ENCODE assay signal across 9 cellular contexts in the genomic region with DNA sequence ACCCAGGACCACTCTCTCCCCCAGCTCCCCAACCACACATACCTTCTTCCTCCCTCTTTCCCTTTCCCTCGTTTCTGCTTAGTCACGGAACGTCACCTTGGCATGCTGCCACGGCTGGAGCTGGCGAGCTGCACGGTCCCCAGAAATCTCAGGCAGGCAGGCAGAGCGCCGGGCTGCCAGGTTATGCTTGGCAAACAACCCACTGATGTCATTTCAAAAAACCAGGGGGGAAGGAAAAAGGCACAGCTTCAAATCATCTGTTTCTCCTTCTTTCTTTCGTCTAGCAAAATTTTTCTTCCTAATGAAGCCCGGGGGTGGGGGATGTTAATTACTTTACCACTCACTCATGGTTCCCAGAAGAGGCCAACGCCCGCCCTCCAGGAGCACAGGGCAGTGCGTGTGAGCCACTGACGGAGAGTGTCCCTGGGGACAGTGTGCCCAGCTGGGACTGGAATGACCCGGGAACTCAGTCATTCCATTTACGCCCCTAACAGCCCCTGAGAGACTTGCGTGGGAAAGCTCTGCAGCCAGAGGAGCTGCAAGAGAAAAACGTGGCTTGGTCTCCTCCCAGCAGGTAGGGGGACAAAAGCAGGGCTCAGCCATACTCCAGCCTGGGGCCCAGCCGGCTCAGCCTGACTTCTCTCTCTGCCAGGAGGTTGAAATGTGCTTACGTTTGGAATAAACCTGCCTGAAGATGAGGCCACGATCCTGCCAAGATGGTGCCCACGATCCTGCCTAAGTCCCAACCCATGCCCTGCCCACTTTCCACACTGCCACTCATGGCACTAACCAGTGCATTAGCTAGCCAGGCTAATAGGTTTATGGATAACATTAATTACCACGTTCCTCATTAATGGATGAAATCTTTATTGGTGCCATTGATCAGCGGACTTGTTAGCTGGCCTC.
DNase-seq lines count a peak whose midpoint lies in the region; ATAC-seq and TF ChIP-seq lines count a peak whose summit lies in the region.
"Had no signal": no experiment of that assay in that cellular context is flagged by ENCODE, and none has a peak within 500 bp of the region (broad histone marks: within the 10 kb centered on the region; RNA-seq: fewer than 3 reads in every experiment).

No MANE protein-coding gene starts in this region.

- ATAC-seq in gastroesophageal sphincter, result peak; percentile 79
- ATAC-seq in HG02840 (IDR thresholded peaks at IDR 0.05; ENCODE audit: low FRiP score, unreplicated experiment), result no peak

- peaks cover 40% of the 10 kb centered on the region for H3K4me1 Mint-ChIP-seq in activated naive CD4-positive, alpha-beta T cell treated with anti-CD3 and anti-CD28 coated beads, Interleukin-2, amount 10 ng/mL, durations not matched to agents 7 days and 5 days

- CTCF ChIA-PET in activated naive CD4-positive, alpha-beta T cell treated with anti-CD3 and anti-CD28 coated beads, Interleukin-2, amount 10 ng/mL, durations not matched to agents 7 days and 5 days (lab: Charles Lee), result interaction anchor here (1.2 to 4.0 kb wide), 2 partner anchors 7 to 16 kb away, joined by 4 to 22 read pairs; no protein-coding TSS in a partner anchor

- TF ChIP-seq CTCF in gastroesophageal sphincter (IDR thresholded peaks at IDR 0.05), result no peak

- no peaks in the 10 kb centered on the region for H3K36me3 Mint-ChIP-seq in activated naive CD4-positive, alpha-beta T cell treated with anti-CD3 and anti-CD28 coated beads, Interleukin-2, amount 10 ng/mL, durations not matched to agents 7 days and 5 days

- intact Hi-C loops in posterior vena cava (cut with DNase I), result no loop called here

- H3K4me3 ChIP-seq in SJCRH30 (peak overlapping the region; percentile 15; the same call in 1 of the 2 replicates), gastroesophageal sphincter (peak overlapping the region in 1 of 2 donors; percentile 17)

- peak; percentile 4 for DNase-seq in NCI-H82 (lab: John Stamatoyannopoulos, UW)
- DNase-seq in NCI-H82 treated with DMSO at 0.1 percent for 48 hours (lab: John Stamatoyannopoulos, UW; ENCODE audit: unreplicated experiment), result no peak
- DNase-seq in SJCRH30, result peak; percentile 70 to 73
- DNase-seq in posterior vena cava (ENCODE audit: low spot score), result peak; percentile 96
- no peak for DNase-seq in activated naive CD4-positive, alpha-beta T cell treated with anti-CD3 and anti-CD28 coated beads, Interleukin-2, amount 10 ng/mL, durations not matched to agents 7 days and 5 days
- DNase-seq in OCI-M2 (lab: John Stamatoyannopoulos, UW; ENCODE audit: unreplicated experiment), result no peak
- DNase-seq: DND-41 had no signal

- no peaks in the 10 kb centered on the region for H3K9me3 Mint-ChIP-seq in activated naive CD4-positive, alpha-beta T cell treated with anti-CD3 and anti-CD28 coated beads, Interleukin-2, amount 10 ng/mL, durations not matched to agents 7 days and 5 days

- no peak for TF ChIP-seq POLR2A in gastroesophageal sphincter (IDR thresholded peaks at IDR 0.05)

- WGBS in gastroesophageal sphincter (ENCODE audit: low coverage in 1 of 2), 2 donors, result 20 to 61% methylated on average over 3 to 10 of the region's 24 CpGs

- H3K27ac ChIP-seq in SJCRH30 (peak overlapping the region; percentile 45), gastroesophageal sphincter (peak overlapping the region in 3 of 4 donors; percentile 67 to 77 (median 71))

- no peaks in the 10 kb centered on the region for H3K36me3 ChIP-seq in SJCRH30
- H3K36me3 ChIP-seq in gastroesophageal sphincter, result no peaks in the 10 kb centered on the region

- H3K9me3 ChIP-seq in SJCRH30 (replicated peaks) (no peaks in the 10 kb centered on the region), gastroesophageal sphincter (no peaks in the 10 kb centered on the region)

- peak; percentile 21 for TF ChIP-seq EP300 in gastroesophageal sphincter (IDR thresholded peaks at IDR 0.05)

- no peak overlapping the region for H3K27ac Mint-ChIP-seq in activated naive CD4-positive, alpha-beta T cell treated with anti-CD3 and anti-CD28 coated beads, Interleukin-2, amount 10 ng/mL, durations not matched to agents 7 days and 5 days

- H3K4me1 ChIP-seq in SJCRH30, result peaks cover 8% of the 10 kb centered on the region; the same call in 1 of the 2 replicates
- H3K4me1 ChIP-seq in gastroesophageal sphincter, result peaks cover 3 to 67% (median 15%) of the 10 kb centered on the region in 3 donors

- no peak overlapping the region for H3K4me3 Mint-ChIP-seq in activated naive CD4-positive, alpha-beta T cell treated with anti-CD3 and anti-CD28 coated beads, Interleukin-2, amount 10 ng/mL, durations not matched to agents 7 days and 5 days

- H3K27me3 Mint-ChIP-seq in activated naive CD4-positive, alpha-beta T cell treated with anti-CD3 and anti-CD28 coated beads, Interleukin-2, amount 10 ng/mL, durations not matched to agents 7 days and 5 days, result peaks cover 20% of the 10 kb centered on the region

- H3K27me3 ChIP-seq in SJCRH30 (no peaks in the 10 kb centered on the region), gastroesophageal sphincter (no peaks in the 10 kb centered on the region)

Comparison
In these comparisons a context has a peak if more than half of its experiments do, and no peak if none do; other contexts are left out.
1. DNase-seq: peak in NCI-H82 (single experiment), SJCRH30 (2 of 2) and posterior vena cava (single experiment); none in NCI-H82 treated with DMSO at 0.1 percent for 48 hours (single experiment), activated naive CD4-positive, alpha-beta T cell treated with anti-CD3 and anti-CD28 coated beads, Interleukin-2, amount 10 ng/mL, durations not matched to agents 7 days and 5 days (single experiment) and OCI-M2 (single experiment).